ENCODE assay signal across 8 cellular contexts in the genomic region with DNA sequence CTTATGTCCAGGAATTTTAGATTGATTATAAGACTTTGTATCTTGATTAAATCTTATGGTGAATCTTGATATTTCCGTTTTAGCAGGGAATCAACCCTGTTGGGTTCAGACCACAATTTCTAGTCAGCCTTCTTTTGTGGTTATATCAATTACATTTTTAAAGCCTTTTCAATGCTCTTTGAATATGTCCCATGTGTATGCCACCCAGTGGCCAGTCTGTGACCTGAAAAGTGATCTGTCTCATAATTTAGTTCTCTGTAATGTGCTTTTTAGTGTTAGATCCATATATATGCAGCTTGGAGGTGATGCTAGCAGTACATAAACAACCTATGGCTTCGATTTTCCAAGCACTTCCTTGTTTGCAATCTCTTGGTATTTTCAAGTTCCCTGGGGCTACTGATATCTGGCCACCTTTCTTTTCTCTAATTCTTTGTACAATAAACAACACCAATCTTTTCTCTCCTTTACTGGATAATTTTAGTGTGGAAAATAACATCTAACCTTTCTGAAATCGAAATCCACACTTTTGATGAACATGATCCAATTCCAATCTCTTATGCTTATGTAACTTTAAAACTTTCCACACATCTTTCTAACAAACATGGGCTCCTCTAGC. TPM values are rescaled to one million over a fixed set of nuclear protein-coding genes. Genes with fewer than 3 reads are reported as not detected.
DNase-seq lines count a peak whose midpoint lies in the region; ATAC-seq, FAIRE-seq and TF ChIP-seq lines count a peak whose summit lies in the region.

No MANE protein-coding gene starts in this region.

- H3K27me3 Mint-ChIP-seq in mesothelial cell of epicardium (ENCODE audit: low read depth) = no peaks in the 10 kb centered on the region

- H3K9me3 ChIP-seq in DOHH2 (ENCODE audit: control insufficient read depth, insufficient read depth, low read length) = no peaks in the 10 kb centered on the region
- no peaks in the 10 kb centered on the region for H3K9me3 ChIP-seq in GM12878 (replicated peaks; ENCODE audit: control insufficient read depth, insufficient read depth, low read length)

- DNase-seq in GM12878 (ENCODE audit: low read depth, low spot score) (no peak), myocyte (ENCODE audit: low read depth) (peak; percentile 9), RCC 7860 (ENCODE audit: low spot score) (no peak), islet precursor cell (no peak), mesothelial cell of epicardium (ENCODE audit: low spot score in 2 of 2, unreplicated experiment in 2 of 2) (no peak), HCEC 1CT (no peak)

- H3K4me3 Mint-ChIP-seq in mesothelial cell of epicardium = no peak overlapping the region

- H3K9ac ChIP-seq in GM12878 (ENCODE audit: control insufficient read depth, insufficient read depth, low read length) = no peak overlapping the region

- ATAC-seq in GM12878 = peak; percentile 66

- peaks cover 26% of the 10 kb centered on the region for H3K9me3 Mint-ChIP-seq in mesothelial cell of epicardium

- H3K36me3 Mint-ChIP-seq in mesothelial cell of epicardium = no peaks in the 10 kb centered on the region

- intact Hi-C loops in GM12878 (cut with micrococcal nuclease; ENCODE audit: unreplicated experiment) = no loop called here

- CTCF ChIA-PET in GM12878 (lab: Yijun Ruan, JAX) = interaction anchor here (0.6 to 1.9 kb wide), 8 partner anchors 31 to 253 kb away, joined by 3 to 7 read pairs (median 3); partner anchors contain the start of gene WDR41

- no peak overlapping the region for H3K27ac ChIP-seq in DOHH2 (ENCODE audit: low read depth, low read length)
- no peak overlapping the region for H3K27ac ChIP-seq in GM12878 (ENCODE audit: control insufficient read depth, insufficient read depth)

- H3F3A ChIP-seq in DOHH2 (ENCODE audit: control insufficient read depth, insufficient read depth) = no peaks in the 10 kb centered on the region

- H3K79me2 ChIP-seq in DOHH2 (ENCODE audit: control insufficient read depth, low read length) (no peaks in the 10 kb centered on the region), GM12878 (ENCODE audit: control insufficient read depth, insufficient read depth, low read length) (no peaks in the 10 kb centered on the region)

- no peak for TF ChIP-seq POLR2A in GM12878 (IDR thresholded peaks at IDR 0.05; ENCODE audit: low read depth, low read length)

- in situ Hi-C loops in GM12878 (cut with MboI) = no loop called here

- POLR2A ChIA-PET in GM12878 (lab: Charles Lee) = no interaction called here

- H3K4me1 Mint-ChIP-seq in mesothelial cell of epicardium = no peaks in the 10 kb centered on the region

- H3K4me1 ChIP-seq in DOHH2 (ENCODE audit: control insufficient read depth, low read length) (no peaks in the 10 kb centered on the region), GM12878 (ENCODE audit: control insufficient read depth, insufficient read depth, low read length) (no peaks in the 10 kb centered on the region)

- H3K36me3 ChIP-seq in DOHH2 (ENCODE audit: control insufficient read depth, low read length) = no peaks in the 10 kb centered on the region
- H3K36me3 ChIP-seq in GM12878 (ENCODE audit: control insufficient read depth in 2 of 2, insufficient read depth in 2 of 2, low read length in 1 of 2) = no peaks in the 10 kb centered on the region

- TF ChIP-seq RAD21 in Ishikawa (IDR thresholded peaks at IDR 0.05; ENCODE audit: low read depth) (peak; percentile 40), GM12878 (IDR thresholded peaks at IDR 0.05; ENCODE audit: insufficient read depth, low read depth, low read length) (peak; percentile 22; the same call in 1 of the 2 replicates)

- no peak overlapping the region for H2AFZ ChIP-seq in GM12878 (ENCODE audit: control insufficient read depth, low read depth, low read length)

- peak; percentile 61 for TF ChIP-seq CTCF in DOHH2 (IDR thresholded peaks at IDR 0.05; ENCODE audit: low read depth, low read length, poor library complexity, severe bottlenecking)
- peak; percentile 34 to 46 (median 34); a peak in 4 of 6 replicates for TF ChIP-seq CTCF in GM12878 (IDR thresholded peaks at IDR 0.05 in 2 of 3, conservative IDR thresholded peaks at IDR 0.05 in 1 of 3; ENCODE audit: control insufficient read depth in 2 of 3, extremely low read depth in 1 of 3, insufficient read depth in 1 of 3, low read depth in 3 of 3, low read length in 3 of 3)
- no peak for TF ChIP-seq CTCF in mesothelial cell of epicardium (IDR thresholded peaks at IDR 0.05; ENCODE audit: unreplicated experiment)

- 0% methylated on average over 3 of the region's 3 CpGs for WGBS in GM12878 (ENCODE audit: insufficient coverage, insufficient replicate concordance, low lambda C conversion rate, missing lambda C conversion rate)

- H3K4me2 ChIP-seq in DOHH2 (ENCODE audit: low read length) = no peak overlapping the region
- no peak overlapping the region for H3K4me2 ChIP-seq in GM12878 (ENCODE audit: control insufficient read depth, insufficient read depth)

- H3K27ac Mint-ChIP-seq in mesothelial cell of epicardium = no peak overlapping the region

- no TSS peak for BruUV-seq in GM12878 (replicated peaks; lab: Mats Ljungman, UMichigan)

- H3K27me3 ChIP-seq in DOHH2 (ENCODE audit: control insufficient read depth, low read length) = 0 out of 2 replicates have a peak, but pooled peaks cover 3% of the 10 kb centered on the region
- 0 out of 4 replicates have a peak, but pooled peaks cover 0 to 2% of the 10 kb centered on the region in 2 experiments for H3K27me3 ChIP-seq in GM12878 (replicated peaks in 1 of 2; ENCODE audit: control insufficient read depth in 2 of 2, insufficient read depth in 2 of 2, low read length in 1 of 2)

- no peak for FAIRE-seq in GM12878 (lab: Jason Lieb, UNC)
- FAIRE-seq in RCC 7860 (lab: Jason Lieb, UNC) = no peak

- TF ChIP-seq EP300 in Ishikawa (IDR thresholded peaks at IDR 0.05; ENCODE audit: borderline replicate concordance) (no peak), GM12878 (IDR thresholded peaks at IDR 0.05; ENCODE audit: borderline replicate concordance in 1 of 2, control insufficient read depth in 1 of 2, low read depth in 2 of 2, low read length in 2 of 2) (no peak)

- H3K9me2 ChIP-seq in DOHH2 (replicated peaks; ENCODE audit: control insufficient read depth, low read length) = no peaks in the 10 kb centered on the region

- H4K20me1 ChIP-seq in DOHH2 (ENCODE audit: control insufficient read depth, insufficient read depth, low read depth, low read length) = no peaks in the 10 kb centered on the region
- no peaks in the 10 kb centered on the region for H4K20me1 ChIP-seq in GM12878 (ENCODE audit: control insufficient read depth, insufficient read depth)

- H3K4me3 ChIP-seq in DOHH2 (ENCODE audit: low read length) = no peak overlapping the region
- H3K4me3 ChIP-seq in GM12878 = no peak overlapping the region

- SMC1A ChIA-PET in GM12878 (lab: Charles Lee; ENCODE audit: uncharacterized antibody, unreplicated experiment) = interaction anchor here (1.0 to 1.6 kb wide), 3 partner anchors 21 to 253 kb away, joined by 3 read pairs; partner anchors contain the start of gene WDR41

- RAD21 ChIA-PET in GM12878 (lab: Charles Lee; ENCODE audit: unreplicated experiment) = interaction anchor here (1.6 kb wide), 1 partner anchor 21 kb away, joined by 5 read pairs; no protein-coding TSS in a partner anchor

TF ChIP-seq in Ishikawa, 13 proteins besides CTCF, POLR2A, EP300 and RAD21 (continues in another document):
- TF ChIP-seq FOXM1 (IDR thresholded peaks at IDR 0.05; ENCODE audit: borderline replicate concordance, low read depth) (no peak), CEBPB (IDR thresholded peaks at IDR 0.05) (no peak)
- TF ChIP-seq, protein P1, sequence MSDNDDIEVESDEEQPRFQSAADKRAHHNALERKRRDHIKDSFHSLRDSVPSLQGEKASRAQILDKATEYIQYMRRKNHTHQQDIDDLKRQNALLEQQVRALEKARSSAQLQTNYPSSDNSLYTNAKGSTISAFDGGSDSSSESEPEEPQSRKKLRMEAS (IDR thresholded peaks at IDR 0.05) = no peak

TF ChIP-seq in GM12878, 131 proteins besides CTCF, POLR2A, EP300 and RAD21:
- TF ChIP-seq MEF2A (IDR thresholded peaks at IDR 0.05; ENCODE audit: insufficient read depth, low read depth, low read length) (no peak), SMC3 (IDR thresholded peaks at IDR 0.05; ENCODE audit: borderline replicate concordance, low read length) (peak; percentile 42; the same call in 1 of the 2 replicates)

RNA-seq across cellular contexts. Expression of gene PDE8B, which starts 28.8 kb away (rescaled TPM):
- 0.27 and 0.31 TPM in 2 replicates for total RNA-seq in GM12878 (2013; cell fraction: nucleolus; rRNA removed)
- total RNA-seq in GM12878 (2014; rRNA removed) (under 0.01 and 0.06 TPM in 2 replicates), GM12878 (2014; rRNA removed; fragmentation: Illumina TruSeq; extraction: Trizol) (0.04 and 0.05 TPM in 2 replicates), GM12878 (2021) (0.05 TPM in 1 of 2 replicates, not detected in the other), myocyte (not detected in 2 replicates), mesothelial cell of epicardium (2.9 to 4.8 TPM (median 4.3 TPM) in 3 replicates)
- 0.20 TPM for polyA plus RNA-seq in GM12878 (2011; ENCODE audit: low read depth)
- polyA plus RNA-seq in GM12878 (2011; rRNA removed) (0.09 TPM in 1 of 2 replicates, not detected in the other), GM12878 (2014; fragmentation: Illumina TruSeq; extraction: Trizol) (0.03 and 0.30 TPM in 2 replicates), GM12878 (2014; fragmentation: Nextera tagmentation; extraction: Ambion mirVana) (under 1 TPM; 0.20 to 0.31 TPM), GM12878 (2014; rRNA removed) (not detected in 2 replicates), GM12878 (2016; fragmentation: Nextera tagmentation; extraction: Ambion mirVana) (under 1 TPM; 0.37 to 0.44 TPM)
- polyA plus RNA-seq in GM12878 (2011; cell fraction: cytosol; rRNA removed) = 0.02 TPM in 1 of 2 replicates, not detected in the other
- polyA plus RNA-seq in GM12878 (2011; cell fraction: nucleus; rRNA removed) = not detected in 2 replicates
- 0.19 and 0.36 TPM in 2 replicates for polyA plus RNA-seq in GM12878 (2012)
- 0.07 TPM in 1 of 2 replicates, not detected in the other for polyA minus RNA-seq in GM12878 (2011; rRNA and poly(A)+ RNA removed)
- polyA minus RNA-seq in GM12878 (2011; cell fraction: cytosol; rRNA and poly(A)+ RNA removed) = 2.3 TPM in 1 of 2 replicates, not detected in the other
- 0.10 and 0.12 TPM in 2 replicates for polyA minus RNA-seq in GM12878 (2011; cell fraction: nucleus; rRNA and poly(A)+ RNA removed)
- 0.55 TPM for polyA plus RNA-seq in myocyte (2012)
